In genomic region chr17:35920229-35920628, GRCh38 we compare ENCODE assay signal across 1 cellular context.
A peak's percentile ranks its signal among the peaks of the same experiment; 100 is the strongest.
TF ChIP-seq lines count a peak whose summit lies in the region.

No MANE protein-coding gene starts in this region.

TF ChIP-seq in K562, 482 proteins besides CTCF, POLR2A, EP300 and RAD21:
- TF ChIP-seq ARID1B (IDR thresholded peaks at IDR 0.05), result peak; percentile 70
- TF ChIP-seq TGIF2 (CRISPR knock-in tag; IDR thresholded peaks at IDR 0.05), result no peak
- peak; percentile 29; the same call in 1 of the 2 replicates for TF ChIP-seq SOX6 (IDR thresholded peaks at IDR 0.05)
- TF ChIP-seq NFATC3 (IDR thresholded peaks at IDR 0.05), result no peak
- TF ChIP-seq SMARCE1 (IDR thresholded peaks at IDR 0.05), result peak; percentile 31; the same call in 1 of the 2 replicates
- no peak for TF ChIP-seq RBM22 (IDR thresholded peaks at IDR 0.05; ENCODE audit: low read depth, low read length, poor library complexity, severe bottlenecking)
- TF ChIP-seq ZNF384 (IDR thresholded peaks at IDR 0.05; ENCODE audit: low read depth, low read length), result 0 out of 2 replicates have a peak, but pooled peaks have one; percentile 17
- TF ChIP-seq DPF2 (IDR thresholded peaks at IDR 0.05), result peak; percentile 55; the same call in 1 of the 2 replicates
- TF ChIP-seq, protein P1, sequence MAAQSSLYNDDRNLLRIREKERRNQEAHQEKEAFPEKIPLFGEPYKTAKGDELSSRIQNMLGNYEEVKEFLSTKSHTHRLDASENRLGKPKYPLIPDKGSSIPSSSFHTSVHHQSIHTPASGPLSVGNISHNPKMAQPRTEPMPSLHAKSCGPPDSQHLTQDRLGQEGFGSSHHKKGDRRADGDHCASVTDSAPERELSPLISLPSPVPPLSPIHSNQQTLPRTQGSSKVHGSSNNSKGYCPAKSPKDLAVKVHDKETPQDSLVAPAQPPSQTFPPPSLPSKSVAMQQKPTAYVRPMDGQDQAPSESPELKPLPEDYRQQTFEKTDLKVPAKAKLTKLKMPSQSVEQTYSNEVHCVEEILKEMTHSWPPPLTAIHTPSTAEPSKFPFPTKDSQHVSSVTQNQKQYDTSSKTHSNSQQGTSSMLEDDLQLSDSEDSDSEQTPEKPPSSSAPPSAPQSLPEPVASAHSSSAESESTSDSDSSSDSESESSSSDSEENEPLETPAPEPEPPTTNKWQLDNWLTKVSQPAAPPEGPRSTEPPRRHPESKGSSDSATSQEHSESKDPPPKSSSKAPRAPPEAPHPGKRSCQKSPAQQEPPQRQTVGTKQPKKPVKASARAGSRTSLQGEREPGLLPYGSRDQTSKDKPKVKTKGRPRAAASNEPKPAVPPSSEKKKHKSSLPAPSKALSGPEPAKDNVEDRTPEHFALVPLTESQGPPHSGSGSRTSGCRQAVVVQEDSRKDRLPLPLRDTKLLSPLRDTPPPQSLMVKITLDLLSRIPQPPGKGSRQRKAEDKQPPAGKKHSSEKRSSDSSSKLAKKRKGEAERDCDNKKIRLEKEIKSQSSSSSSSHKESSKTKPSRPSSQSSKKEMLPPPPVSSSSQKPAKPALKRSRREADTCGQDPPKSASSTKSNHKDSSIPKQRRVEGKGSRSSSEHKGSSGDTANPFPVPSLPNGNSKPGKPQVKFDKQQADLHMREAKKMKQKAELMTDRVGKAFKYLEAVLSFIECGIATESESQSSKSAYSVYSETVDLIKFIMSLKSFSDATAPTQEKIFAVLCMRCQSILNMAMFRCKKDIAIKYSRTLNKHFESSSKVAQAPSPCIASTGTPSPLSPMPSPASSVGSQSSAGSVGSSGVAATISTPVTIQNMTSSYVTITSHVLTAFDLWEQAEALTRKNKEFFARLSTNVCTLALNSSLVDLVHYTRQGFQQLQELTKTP (IDR thresholded peaks at IDR 0.05; ENCODE audit: low read depth in 1 of 2, partially characterized antibody in 2 of 2), result peak in 1 of 2 experiments; percentile 16
- TF ChIP-seq, protein P2, sequence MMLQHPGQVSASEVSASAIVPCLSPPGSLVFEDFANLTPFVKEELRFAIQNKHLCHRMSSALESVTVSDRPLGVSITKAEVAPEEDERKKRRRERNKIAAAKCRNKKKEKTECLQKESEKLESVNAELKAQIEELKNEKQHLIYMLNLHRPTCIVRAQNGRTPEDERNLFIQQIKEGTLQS (IDR thresholded peaks at IDR 0.05), result peak; percentile 22; the same call in 1 of the 2 replicates
- TF ChIP-seq, protein P2 (CRISPR knock-in tag; conservative IDR thresholded peaks at IDR 0.05), result no peak
- TF ChIP-seq ZBTB40 (IDR thresholded peaks at IDR 0.05), result 0 out of 2 replicates have a peak, but pooled peaks have one; percentile 13
- TF ChIP-seq ZBTB40 (CRISPR knock-in tag; IDR thresholded peaks at IDR 0.05), result no peak
- peak; percentile 62; the same call in 1 of the 2 replicates for TF ChIP-seq SMARCA4 (IDR thresholded peaks at IDR 0.05)
- no peak for TF ChIP-seq ZKSCAN3 (CRISPR knock-in tag; IDR thresholded peaks at IDR 0.05)
